Comparison of ENCODE assay signal across 1 cellular context in genomic region chr18:74793746-74794145, GRCh38.
A peak's percentile ranks its signal among the peaks of the same experiment; 100 is the strongest.
TF ChIP-seq lines count a peak whose summit lies in the region.

No MANE protein-coding gene starts in this region.

TF ChIP-seq in K562, 482 proteins besides CTCF, POLR2A, EP300 and RAD21:
- TF ChIP-seq, protein P1, sequence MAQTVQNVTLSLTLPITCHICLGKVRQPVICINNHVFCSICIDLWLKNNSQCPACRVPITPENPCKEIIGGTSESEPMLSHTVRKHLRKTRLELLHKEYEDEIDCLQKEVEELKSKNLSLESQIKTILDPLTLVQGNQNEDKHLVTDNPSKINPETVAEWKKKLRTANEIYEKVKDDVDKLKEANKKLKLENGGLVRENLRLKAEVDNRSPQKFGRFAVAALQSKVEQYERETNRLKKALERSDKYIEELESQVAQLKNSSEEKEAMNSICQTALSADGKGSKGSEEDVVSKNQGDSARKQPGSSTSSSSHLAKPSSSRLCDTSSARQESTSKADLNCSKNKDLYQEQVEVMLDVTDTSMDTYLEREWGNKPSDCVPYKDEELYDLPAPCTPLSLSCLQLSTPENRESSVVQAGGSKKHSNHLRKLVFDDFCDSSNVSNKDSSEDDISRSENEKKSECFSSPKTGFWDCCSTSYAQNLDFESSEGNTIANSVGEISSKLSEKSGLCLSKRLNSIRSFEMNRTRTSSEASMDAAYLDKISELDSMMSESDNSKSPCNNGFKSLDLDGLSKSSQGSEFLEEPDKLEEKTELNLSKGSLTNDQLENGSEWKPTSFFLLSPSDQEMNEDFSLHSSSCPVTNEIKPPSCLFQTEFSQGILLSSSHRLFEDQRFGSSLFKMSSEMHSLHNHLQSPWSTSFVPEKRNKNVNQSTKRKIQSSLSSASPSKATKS (CRISPR knock-in tag; IDR thresholded peaks at IDR 0.05), result no peak
- TF ChIP-seq ZNF316 (IDR thresholded peaks at IDR 0.05), result 0 out of 2 replicates have a peak, but pooled peaks have one; percentile 7
